In genomic region chr5:167816354-167816753, GRCh38 we compare ENCODE assay signal across 9 cellular contexts.
A peak's percentile ranks its signal among the peaks of the same experiment; 100 is the strongest.
DNase-seq lines count a peak whose midpoint lies in the region; TF ChIP-seq lines count a peak whose summit lies in the region.
"Had no signal": no experiment of that assay in that cellular context is flagged by ENCODE, and none has a peak within 500 bp of the region (broad histone marks: within the 10 kb centered on the region; RNA-seq: fewer than 3 reads in every experiment).

No MANE protein-coding gene starts in this region.

- DNase-seq in SIG-M5 treated with dmso at 0.1 percent for 504 hours (lab: John Stamatoyannopoulos, UW; ENCODE audit: unreplicated experiment) (peak; percentile 28), SIG-M5 (lab: John Stamatoyannopoulos, UW) (no peak), SKM-1 (lab: John Stamatoyannopoulos, UW; ENCODE audit: unreplicated experiment) (peak; percentile 2), fibroblast of villous mesenchyme (ENCODE audit: low read depth) (peak; percentile 13), NCI-H187 (lab: John Stamatoyannopoulos, UW) (no peak), cerebellar nuclear complex (lab: John Stamatoyannopoulos, UW) (no peak), SK-N-DZ (ENCODE audit: low spot score) (no peak), NCI-H1436 (lab: John Stamatoyannopoulos, UW) (no peak)
- DNase-seq: DMS53 had no signal

- no peak for TF ChIP-seq CTCF in fibroblast of villous mesenchyme (IDR thresholded peaks at IDR 0.05; ENCODE audit: insufficient read depth, low read depth, low read length)

- no peak overlapping the region for H3K4me3 ChIP-seq in fibroblast of villous mesenchyme (ENCODE audit: low read depth, low read length)

Comparison
In these comparisons a context has a peak if more than half of its experiments do, and no peak if none do; other contexts are left out.
1. DNase-seq: peak in SIG-M5 treated with dmso at 0.1 percent for 504 hours (single experiment), SKM-1 (single experiment) and fibroblast of villous mesenchyme (single experiment); none in SIG-M5 (single experiment), NCI-H187 (0 of 2), cerebellar nuclear complex (0 of 2), SK-N-DZ (single experiment) and NCI-H1436 (single experiment).